23 cellular contexts compared by ENCODE assay signal in genomic region chr15:82554857-82555256, GRCh38.
"Had no signal": no experiment of that assay in that cellular context is flagged by ENCODE, and none has a peak within 500 bp of the region (broad histone marks: within the 10 kb centered on the region; RNA-seq: fewer than 3 reads in every experiment).

No MANE protein-coding gene starts in this region.

- H3K36me3 ChIP-seq: right atrium auricular region, transverse colon had no signal

- H3K27ac ChIP-seq: ascending aorta, parathyroid adenoma, right atrium auricular region, stomach, transverse colon had no signal

- ATAC-seq: left cardiac atrium; naive thymus-derived CD8-positive, alpha-beta T cell; stimulated activated naive B cell treated with anti-CD40 and anti-IgM and Interleukin-4, amounts not matched to agents 10 μg/mL and 1 μg/mL and 100 μg/mL, for 72 hours; WTC11 had no signal

- H3K4me1 ChIP-seq: ascending aorta, parathyroid adenoma, right atrium auricular region, stomach, transverse colon had no signal

- H3K79me2 ChIP-seq: parathyroid adenoma had no signal

- H3K4me3 ChIP-seq: ascending aorta, esophagus squamous epithelium, right atrium auricular region, stomach, transverse colon had no signal

- DNase-seq: activated CD4-positive, alpha-beta memory T cell treated with anti-CD3 and anti-CD28 coated beads, Interleukin-2, amount 10 ng/mL, durations not matched to agents 7 days and 5 days; activated CD4-positive, alpha-beta T cell treated with anti-CD3 and anti-CD28 coated beads for 1 hour; activated CD4-positive, alpha-beta T cell treated with anti-CD3 and anti-CD28 coated beads, Interleukin-2, amount 10 ng/mL, durations not matched to agents 7 days and 5 days; activated CD8-positive, alpha-beta memory T cell treated with anti-CD3 and anti-CD28 coated beads, Interleukin-2, amount 50 U/mL, for 48 hours; activated gamma-delta T cell; activated naive CD4-positive, alpha-beta T cell treated with anti-CD3 and anti-CD28 coated beads, Interleukin-2, amount 10 ng/mL, durations not matched to agents 7 days and 5 days; activated naive CD8-positive, alpha-beta T cell treated with anti-CD3 and anti-CD28 coated beads, Interleukin-2, amount 10 ng/mL, durations not matched to agents 7 days and 5 days; activated T-cell treated with anti-CD3 and anti-CD28 coated beads, Interleukin-2, amount 50 U/mL, for 24 hours; endodermal cell; esophagus squamous epithelium; glutamatergic neuron; left cardiac atrium; naive thymus-derived CD8-positive, alpha-beta T cell; stimulated activated CD4-positive, alpha-beta T cell treated with anti-CD3 and anti-CD28 coated beads, Interleukin-15, amount 100 ng/mL, for 24 hours; stimulated activated CD4-positive, alpha-beta T cell treated with anti-CD3 and anti-CD28 coated beads, Interleukin-2, amount 100 ng/mL, for 24 hours; stimulated activated naive B cell treated with anti-CD40 and anti-IgM and Interleukin-4, amounts not matched to agents 10 μg/mL and 1 μg/mL and 100 μg/mL, for 72 hours; stomach; T-helper 2 cell; transverse colon had no signal

- H3K9ac ChIP-seq: parathyroid adenoma had no signal

- H2AFZ ChIP-seq: parathyroid adenoma had no signal

- H3K9me3 ChIP-seq: ascending aorta, esophagus squamous epithelium, right atrium auricular region, stomach, transverse colon had no signal

- H3K27me3 ChIP-seq: ascending aorta, esophagus squamous epithelium, right atrium auricular region, stomach, transverse colon had no signal
